In the genomic region with DNA sequence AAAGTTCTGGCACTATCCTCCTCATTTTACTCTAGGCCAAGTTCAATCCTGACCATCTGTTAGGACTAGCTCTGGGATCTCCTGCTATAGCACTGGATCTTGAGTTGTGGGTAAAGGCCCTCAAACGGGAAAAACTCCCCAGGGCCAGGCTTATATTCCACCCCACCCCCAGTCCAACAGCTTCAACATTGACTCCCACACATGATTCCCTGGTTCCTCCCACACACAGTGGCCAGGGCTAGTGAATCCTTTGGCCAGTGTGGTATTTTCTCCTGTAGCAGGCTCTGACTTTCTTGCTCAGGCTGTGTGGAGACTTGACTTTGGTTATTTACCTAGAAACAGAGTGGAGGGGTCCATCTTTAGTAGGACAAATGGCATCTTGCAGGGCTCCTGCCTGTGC, we compare ENCODE assay signal across 17 cellular contexts. TPM values are rescaled to one million over a fixed set of nuclear protein-coding genes. Genes with fewer than 3 reads are reported as not detected.
DNase-seq lines count a peak whose midpoint lies in the region; ATAC-seq and TF ChIP-seq lines count a peak whose summit lies in the region.
"Had no signal": no experiment of that assay in that cellular context is flagged by ENCODE, and none has a peak within 500 bp of the region (broad histone marks: within the 10 kb centered on the region; RNA-seq: fewer than 3 reads in every experiment).

No MANE protein-coding gene starts in this region.

- H3K79me2 ChIP-seq in Loucy (ENCODE audit: insufficient read depth, low read length): no peaks in the 10 kb centered on the region
- no peaks in the 10 kb centered on the region for H3K79me2 ChIP-seq in smooth muscle cell (ENCODE audit: low read depth)

- H4K20me1 ChIP-seq in Loucy (ENCODE audit: insufficient read depth, low read length, poor library complexity, severe bottlenecking) (no peaks in the 10 kb centered on the region), smooth muscle cell (ENCODE audit: low read depth) (no peaks in the 10 kb centered on the region)
- H4K20me1 ChIP-seq: BLaER1 had no signal

- H3K9ac ChIP-seq in Loucy (ENCODE audit: low read depth, low read length, poor library complexity, severe bottlenecking) (no peak overlapping the region), endodermal cell (ENCODE audit: extremely low read depth, low read length, poor library complexity, severe bottlenecking) (no peak overlapping the region), smooth muscle cell (ENCODE audit: low read depth) (no peak overlapping the region)
- H3K9ac ChIP-seq: BLaER1 had no signal

- H3K4me2 ChIP-seq in Loucy (ENCODE audit: low read depth, low read length, poor library complexity, severe bottlenecking) (no peak overlapping the region), smooth muscle cell (no peak overlapping the region)
- H3K4me2 ChIP-seq: BLaER1 had no signal

- peak; percentile 23 for DNase-seq in activated CD8-positive, alpha-beta memory T cell treated with anti-CD3 and anti-CD28 coated beads, Interleukin-2, amount 50 U/mL, for 48 hours
- DNase-seq in activated CD8-positive, alpha-beta memory T cell treated with anti-CD3 and anti-CD28 coated beads, Interleukin-2, amount 10 ng/mL, durations not matched to agents 7 days and 5 days: no peak
- DNase-seq in endodermal cell (peak; percentile 37), smooth muscle cell (lab: John Stamatoyannopoulos, UW; ENCODE audit: unreplicated experiment) (no peak), SW480 (ENCODE audit: low spot score) (no peak)
- DNase-seq: 8988T, DMS79 treated with DMSO at 0.1 percent for 48 hours, NCI-H1417 treated with DMSO at 0.1 percent for 48 hours, NCI-H1930, NCI-H526 treated with DMSO at 0.1 percent for 48 hours, SHP77 treated with DMSO at 0.1 percent for 48 hours had no signal

- H3K4me3 ChIP-seq in Loucy (ENCODE audit: low read length, poor library complexity, severe bottlenecking) (no peak overlapping the region), endodermal cell (ENCODE audit: low read length) (no peak overlapping the region), smooth muscle cell (no peak overlapping the region)
- H3K4me3 ChIP-seq: BLaER1 had no signal

- H3K27me3 Mint-ChIP-seq in activated CD8-positive, alpha-beta memory T cell treated with anti-CD3 and anti-CD28 coated beads, Interleukin-2, amount 10 ng/mL, durations not matched to agents 7 days and 5 days: peaks cover 9% of the 10 kb centered on the region
- H3K27me3 Mint-ChIP-seq in endodermal cell (ENCODE audit: insufficient read depth): peaks cover 1% of the 10 kb centered on the region

- H3K36me3 ChIP-seq in Loucy (ENCODE audit: insufficient read depth, low read length) (no peaks in the 10 kb centered on the region), endodermal cell (ENCODE audit: control insufficient read depth, insufficient read depth, low read length) (no peaks in the 10 kb centered on the region), smooth muscle cell (ENCODE audit: low read depth) (no peaks in the 10 kb centered on the region)
- H3K36me3 ChIP-seq: BLaER1 had no signal

- no peak overlapping the region for H3K27ac Mint-ChIP-seq in activated CD8-positive, alpha-beta memory T cell treated with anti-CD3 and anti-CD28 coated beads, Interleukin-2, amount 10 ng/mL, durations not matched to agents 7 days and 5 days
- no peak overlapping the region for H3K27ac Mint-ChIP-seq in endodermal cell
- H3K27ac Mint-ChIP-seq: IgD-negative memory B cell had no signal

- 0 out of 2 replicates have a peak overlapping the region, but pooled peaks have one; percentile 6 for H2AFZ ChIP-seq in Loucy (ENCODE audit: low read length)
- peak overlapping the region; percentile 37 for H2AFZ ChIP-seq in smooth muscle cell (ENCODE audit: low read depth)

- H3K9me3 Mint-ChIP-seq in activated CD8-positive, alpha-beta memory T cell treated with anti-CD3 and anti-CD28 coated beads, Interleukin-2, amount 10 ng/mL, durations not matched to agents 7 days and 5 days (ENCODE audit: low read depth): no peaks in the 10 kb centered on the region
- no peaks in the 10 kb centered on the region for H3K9me3 Mint-ChIP-seq in endodermal cell
- H3K9me3 Mint-ChIP-seq: IgD-negative memory B cell had no signal

- H3K4me1 ChIP-seq in Loucy (ENCODE audit: insufficient read depth, low read length, poor library complexity, severe bottlenecking) (no peaks in the 10 kb centered on the region), endodermal cell (ENCODE audit: control insufficient read depth, insufficient read depth, low read length) (no peaks in the 10 kb centered on the region), smooth muscle cell (ENCODE audit: low read depth) (no peaks in the 10 kb centered on the region)

- H3K4me3 Mint-ChIP-seq in activated CD8-positive, alpha-beta memory T cell treated with anti-CD3 and anti-CD28 coated beads, Interleukin-2, amount 10 ng/mL, durations not matched to agents 7 days and 5 days: no peak overlapping the region
- no peak overlapping the region for H3K4me3 Mint-ChIP-seq in endodermal cell
- H3K4me3 Mint-ChIP-seq: IgD-negative memory B cell had no signal

- no peak for ATAC-seq in activated CD8-positive, alpha-beta memory T cell treated with anti-CD3 and anti-CD28 coated beads, Interleukin-2, amount 10 ng/mL, durations not matched to agents 7 days and 5 days
- ATAC-seq in GM18858 (IDR thresholded peaks at IDR 0.05; ENCODE audit: unreplicated experiment) (no peak), GM18870 (IDR thresholded peaks at IDR 0.05; ENCODE audit: unreplicated experiment) (no peak)

- CTCF ChIA-PET in activated CD8-positive, alpha-beta memory T cell treated with anti-CD3 and anti-CD28 coated beads, Interleukin-2, amount 10 ng/mL, durations not matched to agents 7 days and 5 days (lab: Charles Lee): no interaction called here

- H3K27ac ChIP-seq in endodermal cell (ENCODE audit: low read depth, low read length): no peak overlapping the region
- H3K27ac ChIP-seq in smooth muscle cell (ENCODE audit: low read depth): no peak overlapping the region
- H3K27ac ChIP-seq: BLaER1 had no signal

- H3K4me1 Mint-ChIP-seq in activated CD8-positive, alpha-beta memory T cell treated with anti-CD3 and anti-CD28 coated beads, Interleukin-2, amount 10 ng/mL, durations not matched to agents 7 days and 5 days: peaks cover 7% of the 10 kb centered on the region
- peaks cover 6% of the 10 kb centered on the region for H3K4me1 Mint-ChIP-seq in endodermal cell

- H3K36me3 Mint-ChIP-seq in activated CD8-positive, alpha-beta memory T cell treated with anti-CD3 and anti-CD28 coated beads, Interleukin-2, amount 10 ng/mL, durations not matched to agents 7 days and 5 days: no peaks in the 10 kb centered on the region
- no peaks in the 10 kb centered on the region for H3K36me3 Mint-ChIP-seq in endodermal cell (ENCODE audit: low read depth)

- 88% methylated on average over 1 of the region's 1 CpG; no CpG with 5 or more reads in 1 of the 2 experiments for whole genome bisulfite sequencing in endodermal cell (ENCODE audit: insufficient coverage in 1 of 2, insufficient read length in 1 of 2), 2 experiments
- WGBS in smooth muscle cell (ENCODE audit: low lambda C conversion rate): 93% methylated on average over 1 of the region's 1 CpG

- H3F3A ChIP-seq in Loucy (ENCODE audit: low read depth) (no peaks in the 10 kb centered on the region), smooth muscle cell (ENCODE audit: low read depth) (no peaks in the 10 kb centered on the region)

- TF ChIP-seq CTCF in Loucy (conservative IDR thresholded peaks at IDR 0.05; ENCODE audit: low read length) (no peak), endodermal cell (conservative IDR thresholded peaks at IDR 0.05) (no peak), smooth muscle cell (IDR thresholded peaks at IDR 0.05; ENCODE audit: borderline replicate concordance, insufficient read depth, poor library complexity, severe bottlenecking) (no peak)

- H3K27me3 ChIP-seq in Loucy (ENCODE audit: insufficient read depth, low read length, poor library complexity, severe bottlenecking): no peaks in the 10 kb centered on the region
- no peaks in the 10 kb centered on the region for H3K27me3 ChIP-seq in endodermal cell (ENCODE audit: control insufficient read depth, insufficient read depth, low read length, poor library complexity, severe bottlenecking)
- H3K27me3 ChIP-seq in smooth muscle cell (ENCODE audit: low read depth): no peaks in the 10 kb centered on the region
- H3K27me3 ChIP-seq: BLaER1 had no signal

- H3K9me2 ChIP-seq in Loucy (replicated peaks; ENCODE audit: low read depth, low read length): no peaks in the 10 kb centered on the region

- H3K9me3 ChIP-seq in Loucy (ENCODE audit: insufficient read depth, low read depth, low read length) (no peaks in the 10 kb centered on the region), endodermal cell (ENCODE audit: control insufficient read depth, low read length) (no peaks in the 10 kb centered on the region), smooth muscle cell (replicated peaks; ENCODE audit: low read depth) (no peaks in the 10 kb centered on the region)
- H3K9me3 ChIP-seq: BLaER1 had no signal

RNA-seq across cellular contexts. Expression of a gene that starts 10.3 kb away (rescaled TPM):
- total RNA-seq in activated CD8-positive, alpha-beta memory T cell treated with anti-CD3 and anti-CD28 coated beads, Interleukin-2, amount 10 ng/mL, durations not matched to agents 7 days and 5 days: 10 to 100 TPM; 34.3 to 44.6 TPM
- total RNA-seq in endodermal cell: 10 to 100 TPM; 29.6 to 39.1 TPM
- 17.2 TPM for polyA plus RNA-seq in endodermal cell (2013, experiment 1 of 2)
- 18.3 TPM for polyA plus RNA-seq in endodermal cell (2013, experiment 2 of 2)
- 28.4 and 28.6 TPM in 2 replicates for total RNA-seq in smooth muscle cell
- 23.7 and 28.0 TPM in 2 replicates for polyA plus RNA-seq in smooth muscle cell

RNA-seq across cellular contexts. Expression of a gene that starts 21.3 kb away (rescaled TPM):
- 10 to 100 TPM; 11.4 to 17.6 TPM for total RNA-seq in activated CD8-positive, alpha-beta memory T cell treated with anti-CD3 and anti-CD28 coated beads, Interleukin-2, amount 10 ng/mL, durations not matched to agents 7 days and 5 days
- total RNA-seq in endodermal cell: 10 to 100 TPM; 48.7 to 60.6 TPM
- 41.7 TPM for polyA plus RNA-seq in endodermal cell (2013, experiment 1 of 2)
- 39.2 TPM for polyA plus RNA-seq in endodermal cell (2013, experiment 2 of 2)
- 72.0 and 96.0 TPM in 2 replicates for total RNA-seq in smooth muscle cell
- polyA plus RNA-seq in smooth muscle cell: 20.0 and 31.3 TPM in 2 replicates
- total RNA-seq: G401 had no signal

Comparison
In these comparisons a context has a peak if more than half of its experiments do, and no peak if none do; other contexts are left out.
1. DNase-seq: peak in activated CD8-positive, alpha-beta memory T cell treated with anti-CD3 and anti-CD28 coated beads, Interleukin-2, amount 50 U/mL, for 48 hours (single experiment) and endodermal cell (single experiment); none in activated CD8-positive, alpha-beta memory T cell treated with anti-CD3 and anti-CD28 coated beads, Interleukin-2, amount 10 ng/mL, durations not matched to agents 7 days and 5 days (single experiment), smooth muscle cell (single experiment) and SW480 (single experiment).